In the genomic region with DNA sequence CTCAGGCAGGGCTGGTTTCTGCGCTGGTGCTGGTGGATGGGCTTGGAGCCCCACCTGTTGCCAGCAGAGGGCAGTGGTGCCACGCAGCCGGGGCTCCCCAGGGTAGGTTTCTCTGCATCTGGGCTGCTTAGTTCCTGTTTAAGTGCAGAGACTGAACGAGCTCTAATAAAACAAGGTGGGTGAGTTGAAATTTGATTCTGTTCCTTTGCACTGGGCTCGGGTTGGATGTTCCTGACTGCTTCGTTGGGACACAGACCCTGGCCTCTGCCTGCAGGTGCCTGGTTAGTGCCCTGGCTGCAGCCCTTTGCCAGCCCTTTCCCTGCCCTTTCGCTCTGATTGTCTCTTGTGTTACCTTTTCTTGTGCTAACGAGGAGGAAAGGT, we compare ENCODE assay signal across 8 cellular contexts. TPM values are rescaled to one million over a fixed set of nuclear protein-coding genes. Genes with fewer than 3 reads are reported as not detected.
DNase-seq lines count a peak whose midpoint lies in the region; ATAC-seq and TF ChIP-seq lines count a peak whose summit lies in the region.

No MANE protein-coding gene starts in this region.

- DNase-seq in AG20443 (ENCODE audit: low spot score) (peak; percentile 95), NCI-H1694 (lab: John Stamatoyannopoulos, UW) (peak; percentile 83), T-helper 9 cell (peak; percentile 83), ascending aorta (ENCODE audit: low spot score in 2 of 2) (peak in 1 of 2 donors; percentile 86), right cardiac atrium (peak; percentile 82 to 93 (median 92)), sigmoid colon (peak; percentile 88), NCI-H524 treated with DMSO at 0.1 percent for 48 hours (lab: John Stamatoyannopoulos, UW) (no peak)

- TF ChIP-seq EP300 in sigmoid colon (IDR thresholded peaks at IDR 0.05), result no peak

- H3K4me3 ChIP-seq in ascending aorta, result no peak overlapping the region
- H3K4me3 ChIP-seq in right cardiac atrium (ENCODE audit: low read length), result no peak overlapping the region
- no peak overlapping the region for H3K4me3 ChIP-seq in sigmoid colon

- H3K27me3 ChIP-seq in ascending aorta (no peaks in the 10 kb centered on the region), right cardiac atrium (ENCODE audit: control insufficient read depth, insufficient read depth) (no peaks in the 10 kb centered on the region), sigmoid colon (no peaks in the 10 kb centered on the region)

- WGBS in right cardiac atrium, result 21% methylated on average over 8 of the region's 8 CpGs
- WGBS in sigmoid colon, 2 donors, result 18 to 26% methylated on average over 8 of the region's 8 CpGs

- H3K4me1 ChIP-seq in ascending aorta, result no peaks in the 10 kb centered on the region
- no peaks in the 10 kb centered on the region for H3K4me1 ChIP-seq in right cardiac atrium (ENCODE audit: control insufficient read depth, insufficient read depth, low read length)
- peaks cover 0 to 4% (median 0%) of the 10 kb centered on the region in 4 donors for H3K4me1 ChIP-seq in sigmoid colon

- ATAC-seq in GM19397 (IDR thresholded peaks at IDR 0.05; ENCODE audit: unreplicated experiment), result peak; percentile 75
- ATAC-seq in right cardiac atrium, result peak; percentile 93 to 94

- H3K36me3 ChIP-seq in ascending aorta (peaks cover 17 to 18% of the 10 kb centered on the region in 2 donors), sigmoid colon (peaks cover 0 to 29% (median 6%) of the 10 kb centered on the region in 4 donors)

- TF ChIP-seq CTCF in ascending aorta (IDR thresholded peaks at IDR 0.05), result peak; percentile 86 to 95 (median 93)
- TF ChIP-seq CTCF in sigmoid colon (IDR thresholded peaks at IDR 0.05), result peak; percentile 85 to 93 (median 92)

- H3K9me3 ChIP-seq in ascending aorta (no peaks in the 10 kb centered on the region), right cardiac atrium (ENCODE audit: control insufficient read depth, low read length) (no peaks in the 10 kb centered on the region), sigmoid colon (no peaks in the 10 kb centered on the region)

- intact Hi-C loops in ascending aorta (cut with DNase I), result loop anchor here (2.0 to 5.0 kb wide), 2 partner anchors 135 to 181 kb away; no protein-coding TSS in a partner anchor
- intact Hi-C loops in right cardiac atrium (cut with DNase I), result loop anchor here in 3 of 4 donors (5.0 to 10.0 kb wide), 5 partner anchors 130 to 183 kb away; no protein-coding TSS in a partner anchor
- intact Hi-C loops in sigmoid colon (cut with DNase I), result loop anchor here (2.0 to 5.0 kb wide), 2 partner anchors 93 to 135 kb away; no protein-coding TSS in a partner anchor

- H3K27ac ChIP-seq in ascending aorta (no peak overlapping the region), right cardiac atrium (ENCODE audit: low read length) (no peak overlapping the region), sigmoid colon (peak overlapping the region in 1 of 4 donors; percentile 4)

- no peak for TF ChIP-seq POLR2A in sigmoid colon (IDR thresholded peaks at IDR 0.05)

RNA-seq across cellular contexts. Expression of a gene that starts 30.0 kb away (rescaled TPM):
- total RNA-seq in ascending aorta (156 TPM), right cardiac atrium (10 to 100 TPM; 36.2 to 43.9 (median 41.5) TPM), sigmoid colon (10 to 100 TPM; 25.3 to 69.0 (median 34.4) TPM)
- polyA plus RNA-seq in right cardiac atrium (38.8 TPM), sigmoid colon (10 to 100 TPM; 11.1 to 77.4 (median 19.2) TPM)

RNA-seq across cellular contexts. Expression of a gene that starts 46.5 kb away (rescaled TPM):
- total RNA-seq in ascending aorta, result 10.5 TPM
- 10 to 100 TPM; 43.2 to 66.8 (median 60.9) TPM for total RNA-seq in right cardiac atrium
- polyA plus RNA-seq in right cardiac atrium, result 57.6 TPM
- total RNA-seq in sigmoid colon, result 10 to 100 TPM in 1 of 4 donors, 1 to 10 TPM in 3; 2.8 to 11.9 (median 6.6) TPM
- 10 to 100 TPM; 13.2 to 22.2 (median 20.5) TPM for polyA plus RNA-seq in sigmoid colon

RNA-seq across cellular contexts. Expression of a gene that starts 57.9 kb away (rescaled TPM):
- total RNA-seq in ascending aorta, result not detected
- not detected for total RNA-seq in right cardiac atrium
- 0.07 TPM for polyA plus RNA-seq in right cardiac atrium
- not detected for total RNA-seq in sigmoid colon
- under 1 TPM in 1 of 3 donors, not detected in 2; 0.01 TPM for polyA plus RNA-seq in sigmoid colon
